Comparison of ENCODE assay signal across 12 cellular contexts in the genomic region with DNA sequence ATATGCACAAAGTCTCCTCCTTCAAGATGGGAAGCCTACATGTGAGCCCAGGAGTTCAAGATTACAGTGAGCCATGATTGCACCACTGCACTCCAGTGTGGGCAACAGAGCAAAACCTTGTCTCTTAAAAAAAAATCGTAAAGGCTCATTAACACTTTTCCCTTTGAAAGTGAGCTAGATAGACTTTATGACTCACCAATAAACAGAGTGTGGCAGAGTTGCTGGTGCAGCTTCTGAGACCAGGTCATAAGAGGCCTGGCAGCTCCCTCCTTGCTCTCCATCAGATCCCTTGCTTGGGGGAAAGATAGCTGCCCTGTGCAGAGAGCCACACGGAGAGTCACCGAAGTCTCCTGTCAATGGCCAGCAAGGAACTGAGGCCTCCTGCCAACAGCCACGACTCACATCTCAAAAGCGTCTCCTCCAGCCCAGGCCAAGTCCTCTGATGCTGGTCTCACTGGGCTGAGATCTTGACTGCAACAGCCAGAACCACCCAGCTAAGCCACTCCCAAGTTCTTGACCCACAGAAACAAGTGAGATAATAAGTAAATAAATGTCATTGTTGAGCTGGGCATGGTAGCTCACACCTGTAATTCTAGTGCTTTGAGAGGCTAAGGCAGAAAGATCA. TPM values are rescaled to one million over a fixed set of nuclear protein-coding genes. Genes with fewer than 3 reads are reported as not detected.
DNase-seq lines count a peak whose midpoint lies in the region; ATAC-seq and TF ChIP-seq lines count a peak whose summit lies in the region.
"Had no signal": no experiment of that assay in that cellular context is flagged by ENCODE, and none has a peak within 500 bp of the region (broad histone marks: within the 10 kb centered on the region; RNA-seq: fewer than 3 reads in every experiment).

No MANE protein-coding gene starts in this region.

- peaks cover 6 to 10% (median 8%) of the 10 kb centered on the region in 4 donors for H3K4me1 Mint-ChIP-seq in naive thymus-derived CD8-positive, alpha-beta T cell
- H3K4me1 Mint-ChIP-seq in activated CD8-positive, alpha-beta memory T cell treated with anti-CD3 and anti-CD28 coated beads, Interleukin-2, amount 10 ng/mL, durations not matched to agents 7 days and 5 days = peaks cover 6% of the 10 kb centered on the region

- H3K36me3 Mint-ChIP-seq in naive thymus-derived CD8-positive, alpha-beta T cell = peaks cover 0 to 5% (median 0%) of the 10 kb centered on the region in 3 donors
- peaks cover 4% of the 10 kb centered on the region for H3K36me3 Mint-ChIP-seq in activated CD8-positive, alpha-beta memory T cell treated with anti-CD3 and anti-CD28 coated beads, Interleukin-2, amount 10 ng/mL, durations not matched to agents 7 days and 5 days

- POLR2A ChIA-PET in naive thymus-derived CD8-positive, alpha-beta T cell (lab: Charles Lee) = interaction anchor here (0.6 to 5.2 kb wide), 6 partner anchors 26 to 195 kb away, joined by 3 to 57 read pairs (median 6); partner anchors contain the start of genes CNBP and RAB43

- H3K27me3 ChIP-seq in ascending aorta = no peaks in the 10 kb centered on the region
- H3K27me3 ChIP-seq in heart right ventricle = peaks cover 0 to 3% (median 0%) of the 10 kb centered on the region in 7 donors

- H3K4me3 ChIP-seq in ascending aorta (no peak overlapping the region), heart right ventricle (no peak overlapping the region)

- H3K4me1 ChIP-seq in ascending aorta (peaks cover 0 to 22% of the 10 kb centered on the region in 2 donors), heart right ventricle (peaks cover 9 to 27% (median 19%) of the 10 kb centered on the region in 9 donors)

- peaks cover 0 to 9% (median 3%) of the 10 kb centered on the region in 9 donors for H3K9me3 Mint-ChIP-seq in naive thymus-derived CD8-positive, alpha-beta T cell
- H3K9me3 Mint-ChIP-seq in activated CD8-positive, alpha-beta memory T cell treated with anti-CD3 and anti-CD28 coated beads, Interleukin-2, amount 10 ng/mL, durations not matched to agents 7 days and 5 days (ENCODE audit: low read depth) = peaks cover 5% of the 10 kb centered on the region

- H3K9me3 ChIP-seq in ascending aorta (no peaks in the 10 kb centered on the region), heart right ventricle (peaks cover 0 to 16% (median 0%) of the 10 kb centered on the region in 11 donors)
- H3K9me3 ChIP-seq: neutrophil had no signal

- H3K4me3 Mint-ChIP-seq in naive thymus-derived CD8-positive, alpha-beta T cell = no peak overlapping the region
- no peak overlapping the region for H3K4me3 Mint-ChIP-seq in activated CD8-positive, alpha-beta memory T cell treated with anti-CD3 and anti-CD28 coated beads, Interleukin-2, amount 10 ng/mL, durations not matched to agents 7 days and 5 days

- peaks cover 0 to 4% (median 0%) of the 10 kb centered on the region in 5 donors for H3K27me3 Mint-ChIP-seq in naive thymus-derived CD8-positive, alpha-beta T cell
- H3K27me3 Mint-ChIP-seq in activated CD8-positive, alpha-beta memory T cell treated with anti-CD3 and anti-CD28 coated beads, Interleukin-2, amount 10 ng/mL, durations not matched to agents 7 days and 5 days = peaks cover 9% of the 10 kb centered on the region

- intact Hi-C loops in ascending aorta (cut with DNase I) = loop anchor here (2.0 kb wide), 1 partner anchor 35 kb away; no protein-coding TSS in a partner anchor
- intact Hi-C loops in heart right ventricle (cut with DNase I) = loop anchor here in 6 of 10 donors (2.0 to 10.0 kb wide), 8 partner anchors 35 to 195 kb away; partner anchors contain the start of genes COPG1 (in 3 of the 6) and EFCC1 (in 1 of the 6)
- intact Hi-C loops in sciatic nerve (cut with DNase I) = no loop called here

- WGBS in heart right ventricle, 2 donors = 26 to 39% methylated on average over 5 of the region's 5 CpGs

- H3K27ac Mint-ChIP-seq in naive thymus-derived CD8-positive, alpha-beta T cell = peak overlapping the region in 3 of 10 donors; percentile 60 to 69 (median 63)
- H3K27ac Mint-ChIP-seq in activated CD8-positive, alpha-beta memory T cell treated with anti-CD3 and anti-CD28 coated beads, Interleukin-2, amount 10 ng/mL, durations not matched to agents 7 days and 5 days = no peak overlapping the region
- H3K27ac Mint-ChIP-seq: CD4-positive, CD25-positive, alpha-beta regulatory T cell had no signal

- TF ChIP-seq CTCF in ascending aorta (IDR thresholded peaks at IDR 0.05) (no peak), heart right ventricle (IDR thresholded peaks at IDR 0.05) (no peak)

- CTCF ChIA-PET in activated CD8-positive, alpha-beta memory T cell treated with anti-CD3 and anti-CD28 coated beads, Interleukin-2, amount 10 ng/mL, durations not matched to agents 7 days and 5 days (lab: Charles Lee) = interaction anchor here (0.7 to 6.9 kb wide), 22 partner anchors 10 to 257 kb away, joined by 3 to 95 read pairs (median 8); partner anchors contain the start of genes CFAP92, COPG1 and RAB43

- H3K36me3 ChIP-seq in ascending aorta (no peaks in the 10 kb centered on the region), heart right ventricle (no peaks in the 10 kb centered on the region)
- H3K36me3 ChIP-seq: neutrophil had no signal

- peak; percentile 10 to 41 (median 19) for ATAC-seq in heart right ventricle
- peak; percentile 51 for ATAC-seq in sciatic nerve
- ATAC-seq in naive thymus-derived CD8-positive, alpha-beta T cell = no peak
- ATAC-seq in activated CD8-positive, alpha-beta memory T cell treated with anti-CD3 and anti-CD28 coated beads, Interleukin-2, amount 10 ng/mL, durations not matched to agents 7 days and 5 days = no peak

- peak overlapping the region; percentile 55 to 75 for H3K27ac ChIP-seq in ascending aorta
- H3K27ac ChIP-seq in heart right ventricle = peak overlapping the region in 8 of 10 donors; percentile 22 to 90 (median 78)
- H3K27ac ChIP-seq: neutrophil had no signal

- DNase-seq in EL (peak; percentile 15), ascending aorta (ENCODE audit: low spot score in 2 of 2) (no peak), heart right ventricle (peak in 1 of 2 donors; percentile 60), sciatic nerve (ENCODE audit: low spot score) (no peak), D341Med (ENCODE audit: low spot score) (no peak), NCI-H146 treated with DMSO at 0.1 percent for 48 hours (lab: John Stamatoyannopoulos, UW; ENCODE audit: unreplicated experiment) (no peak)
- no peak for DNase-seq in naive thymus-derived CD8-positive, alpha-beta T cell
- DNase-seq in activated CD8-positive, alpha-beta memory T cell treated with anti-CD3 and anti-CD28 coated beads, Interleukin-2, amount 10 ng/mL, durations not matched to agents 7 days and 5 days = no peak
- DNase-seq: activated CD4-positive, CD25-positive, alpha-beta regulatory T cell; CD4-positive, CD25-positive, alpha-beta regulatory T cell had no signal

RNA-seq across cellular contexts. Expression of gene GP9, which starts 8.7 kb away (rescaled TPM):
- not detected for total RNA-seq in ascending aorta
- not detected for total RNA-seq in heart right ventricle
- under 1 TPM in 1 of 2 donors, not detected in 1; 0.13 TPM for polyA plus RNA-seq in heart right ventricle
- 0.53 TPM for total RNA-seq in sciatic nerve
- not detected for total RNA-seq in naive thymus-derived CD8-positive, alpha-beta T cell
- polyA plus RNA-seq in naive thymus-derived CD8-positive, alpha-beta T cell = not detected
- total RNA-seq in activated CD8-positive, alpha-beta memory T cell treated with anti-CD3 and anti-CD28 coated beads, Interleukin-2, amount 10 ng/mL, durations not matched to agents 7 days and 5 days = not detected
- total RNA-seq: fibroblast of lung had no signal
- polyA plus RNA-seq: CD4-positive, CD25-positive, alpha-beta regulatory T cell; fibroblast of lung had no signal

RNA-seq across cellular contexts. Expression of gene EFCC1, which starts 50.8 kb away (rescaled TPM):
- 3.6 TPM for total RNA-seq in ascending aorta
- total RNA-seq in heart right ventricle = 1 to 10 TPM; 1.0 to 3.3 (median 2.1) TPM
- polyA plus RNA-seq in heart right ventricle = 1 to 10 TPM; 1.4 to 3.1 TPM
- 1.6 TPM for total RNA-seq in sciatic nerve
- total RNA-seq in naive thymus-derived CD8-positive, alpha-beta T cell = under 1 TPM; 0.52 to 0.69 TPM
- under 1 TPM; 0.21 to 0.47 (median 0.32) TPM for polyA plus RNA-seq in naive thymus-derived CD8-positive, alpha-beta T cell
- total RNA-seq in activated CD8-positive, alpha-beta memory T cell treated with anti-CD3 and anti-CD28 coated beads, Interleukin-2, amount 10 ng/mL, durations not matched to agents 7 days and 5 days = under 1 TPM; 0.09 to 0.12 TPM
- total RNA-seq: fibroblast of lung had no signal
- polyA plus RNA-seq: CD4-positive, CD25-positive, alpha-beta regulatory T cell; fibroblast of lung had no signal

RNA-seq across cellular contexts. Expression of gene CFAP92, which starts 58.0 kb away (rescaled TPM):
- not detected for total RNA-seq in ascending aorta
- total RNA-seq in heart right ventricle = 1 to 10 TPM in 2 of 10 donors, under 1 TPM in 8; 0.12 to 1.2 (median 0.41) TPM
- polyA plus RNA-seq in heart right ventricle = under 1 TPM; 0.12 to 0.44 TPM
- total RNA-seq in sciatic nerve = 1.2 TPM
- total RNA-seq in naive thymus-derived CD8-positive, alpha-beta T cell = 1 to 10 TPM; 1.7 to 2.0 TPM
- polyA plus RNA-seq in naive thymus-derived CD8-positive, alpha-beta T cell = under 1 TPM; 0.18 to 0.23 (median 0.20) TPM
- total RNA-seq in activated CD8-positive, alpha-beta memory T cell treated with anti-CD3 and anti-CD28 coated beads, Interleukin-2, amount 10 ng/mL, durations not matched to agents 7 days and 5 days = under 1 TPM in 1 of 2 experiments, not detected in 1; 0.12 TPM
- total RNA-seq: CD4-positive, CD25-positive, alpha-beta regulatory T cell; fibroblast of lung had no signal

Comparison
In these comparisons a context has a peak if more than half of its experiments do, and no peak if none do; other contexts are left out.
1. ATAC-seq: peak in heart right ventricle (8 of 8) and sciatic nerve (single experiment); none in naive thymus-derived CD8-positive, alpha-beta T cell (0 of 2) and activated CD8-positive, alpha-beta memory T cell treated with anti-CD3 and anti-CD28 coated beads, Interleukin-2, amount 10 ng/mL, durations not matched to agents 7 days and 5 days (single experiment).